14 cellular contexts compared by ENCODE assay signal in genomic region chr2:224875870-224876269, GRCh38.
DNase-seq lines count a peak whose midpoint lies in the region; ATAC-seq lines count a peak whose summit lies in the region.
"Had no signal": no experiment of that assay in that cellular context is flagged by ENCODE, and none has a peak within 500 bp of the region (broad histone marks: within the 10 kb centered on the region; RNA-seq: fewer than 3 reads in every experiment).

No MANE protein-coding gene starts in this region.

- peaks cover 0 to 5% (median 0%) of the 10 kb centered on the region in 7 donors for H3K9me3 Mint-ChIP-seq in naive B cell
- H3K9me3 Mint-ChIP-seq: WTC11 had no signal

- DNase-seq in naive B cell (no peak), NCI-H2029 treated with DMSO at 0.1 percent for 48 hours (lab: John Stamatoyannopoulos, UW) (no peak), DMS53 (lab: John Stamatoyannopoulos, UW) (no peak)
- no peak for DNase-seq in activated CD4-positive, CD25-positive, alpha-beta regulatory T cell (lab: John Stamatoyannopoulos, UW)
- DNase-seq: activated naive CD4-positive, alpha-beta T cell treated with anti-CD3 and anti-CD28 coated beads, Interleukin-2, amount 50 U/mL, for 16 hours; cortex of kidney; SHP77 treated with DMSO at 0.1 percent for 48 hours; testis had no signal

- no peaks in the 10 kb centered on the region for H3K27me3 Mint-ChIP-seq in naive B cell

- peaks cover 11 to 44% of the 10 kb centered on the region in 2 donors for H3K36me3 Mint-ChIP-seq in naive B cell
- H3K36me3 Mint-ChIP-seq: WTC11 had no signal

- peak overlapping the region; percentile 24 to 87 (median 52) for H3K27ac Mint-ChIP-seq in naive B cell
- H3K27ac Mint-ChIP-seq: WTC11 had no signal

- H3K4me1 Mint-ChIP-seq in naive B cell: peaks cover 27 to 28% (median 27%) of the 10 kb centered on the region in 3 donors
- H3K4me1 Mint-ChIP-seq: WTC11 had no signal

- H3K4me3 Mint-ChIP-seq in naive B cell: peak overlapping the region in 4 of 8 donors; percentile 14 to 62 (median 49)
- H3K4me3 Mint-ChIP-seq: WTC11 had no signal

- peak; percentile 81 for ATAC-seq in GM18868 (IDR thresholded peaks at IDR 0.05; ENCODE audit: unreplicated experiment)
- peak; percentile 75 for ATAC-seq in GM21619 (IDR thresholded peaks at IDR 0.05; ENCODE audit: unreplicated experiment)
- ATAC-seq in HG03442 (IDR thresholded peaks at IDR 0.05; ENCODE audit: unreplicated experiment): peak; percentile 84
- peak; percentile 37 to 53 for ATAC-seq in naive B cell (ENCODE audit: low read depth in 2 of 2)
- ATAC-seq in HG03045 (IDR thresholded peaks at IDR 0.05; ENCODE audit: unreplicated experiment): no peak
- ATAC-seq: gastroesophageal sphincter, WTC11 had no signal
